In genomic region chr20:43187476-43188233, GRCh38 we compare ENCODE assay signal across 8 cellular contexts.
A peak's percentile ranks its signal among the peaks of the same experiment; 100 is the strongest.
DNase-seq lines count a peak whose midpoint lies in the region; ATAC-seq, FAIRE-seq and TF ChIP-seq lines count a peak whose summit lies in the region.

No MANE protein-coding gene starts in this region.

- peak; percentile 95 for TF ChIP-seq CTCF in brain microvascular endothelial cell (IDR thresholded peaks at IDR 0.05; ENCODE audit: low read depth, low read length, missing control alignments)

- in situ Hi-C loops in brain microvascular endothelial cell (cut with HindIII; ENCODE audit: low pct_ligation_motif_present, low sequenced_read_pairs), result no loop called here

- H3K4me3 ChIP-seq in brain microvascular endothelial cell (ENCODE audit: low read depth, low read length) (no peak overlapping the region), iPS-18c (ENCODE audit: insufficient read depth, low read depth, low read length) (peak overlapping the region; percentile 62; the same call in 1 of the 2 replicates)

- FAIRE-seq in TTC549 (lab: Jason Lieb, UNC), result peak; percentile 19

- H3K9me3 ChIP-seq in iPS-18c (ENCODE audit: control insufficient read depth, insufficient read depth, low read length), result no peaks in the 10 kb centered on the region

- ATAC-seq in HG03280 (IDR thresholded peaks at IDR 0.05; ENCODE audit: unreplicated experiment), result no peak

- peaks cover 24% of the 10 kb centered on the region for H3K27me3 ChIP-seq in brain microvascular endothelial cell (replicated peaks)

- DNase-seq in SKM-1 treated with dmso at 0.1 percent for 144 hours (lab: John Stamatoyannopoulos, UW; ENCODE audit: unreplicated experiment) (peak; percentile 44), SKM-1 (lab: John Stamatoyannopoulos, UW; ENCODE audit: unreplicated experiment) (no peak), NCI-H1092 treated with DMSO at 0.1 percent for 48 hours (lab: John Stamatoyannopoulos, UW) (peak; percentile 21), brain microvascular endothelial cell (peak; percentile 65), smooth muscle cell of the brain vasculature (ENCODE audit: low read depth, low spot score) (peak; percentile 18)

- no peak overlapping the region for H3K27ac ChIP-seq in brain microvascular endothelial cell

- H3K36me3 ChIP-seq in brain microvascular endothelial cell (replicated peaks), result no peaks in the 10 kb centered on the region
